In genomic region chr11:68413591-68413999, GRCh38 we compare ENCODE assay signal across 16 cellular contexts.
"Had no signal": no experiment of that assay in that cellular context is flagged by ENCODE, and none has a peak within 500 bp of the region (broad histone marks: within the 10 kb centered on the region; RNA-seq: fewer than 3 reads in every experiment).

No MANE protein-coding gene starts in this region.

- H3K9me3 Mint-ChIP-seq: activated naive CD4-positive, alpha-beta T cell treated with anti-CD3 and anti-CD28 coated beads, Interleukin-2, amount 10 ng/mL, durations not matched to agents 7 days and 5 days; immature natural killer cell; mesothelial cell of epicardium; naive thymus-derived CD4-positive, alpha-beta T cell; stimulated activated naive CD8-positive, alpha-beta T cell treated with anti-CD3 and anti-CD28 coated beads, Interleukin-15, Interleukin-2, amounts not matched to agents 100 ng/mL and 50 ng/mL, for 24 hours; WTC11 had no signal

- H3K27me3 Mint-ChIP-seq: activated naive CD4-positive, alpha-beta T cell treated with anti-CD3 and anti-CD28 coated beads, Interleukin-2, amount 10 ng/mL, durations not matched to agents 7 days and 5 days; naive thymus-derived CD4-positive, alpha-beta T cell; stimulated activated naive CD8-positive, alpha-beta T cell treated with anti-CD3 and anti-CD28 coated beads, Interleukin-15, Interleukin-2, amounts not matched to agents 100 ng/mL and 50 ng/mL, for 24 hours had no signal

- H3K4me3 ChIP-seq: vagina had no signal

- H3K36me3 Mint-ChIP-seq: immature natural killer cell had no signal

- DNase-seq: activated CD8-positive, alpha-beta memory T cell treated with anti-CD3 and anti-CD28 coated beads for 24 hours; activated naive CD4-positive, alpha-beta T cell treated with anti-CD3 and anti-CD28 coated beads, Interleukin-2, amount 10 ng/mL, durations not matched to agents 7 days and 5 days; central memory CD4-positive, alpha-beta T cell; cortex of kidney; effector CD8-positive, alpha-beta T cell; glutamatergic neuron; immature natural killer cell; left colon; naive thymus-derived CD4-positive, alpha-beta T cell had no signal

- H3K27ac ChIP-seq: epithelial cell of prostate, neutrophil, vagina had no signal

- H3K4me1 Mint-ChIP-seq: activated naive CD4-positive, alpha-beta T cell treated with anti-CD3 and anti-CD28 coated beads, Interleukin-2, amount 10 ng/mL, durations not matched to agents 7 days and 5 days; immature natural killer cell; mesothelial cell of epicardium; naive thymus-derived CD4-positive, alpha-beta T cell; WTC11 had no signal

- H3K9me3 ChIP-seq: neutrophil, vagina had no signal

- H3K27ac Mint-ChIP-seq: immature natural killer cell; mesothelial cell of epicardium; naive thymus-derived CD4-positive, alpha-beta T cell; stimulated activated naive CD8-positive, alpha-beta T cell treated with anti-CD3 and anti-CD28 coated beads, Interleukin-15, Interleukin-2, amounts not matched to agents 100 ng/mL and 50 ng/mL, for 24 hours; WTC11 had no signal

- H3K4me1 ChIP-seq: vagina had no signal

- ATAC-seq: left colon; naive thymus-derived CD4-positive, alpha-beta T cell; SK-N-SH treated with all-trans-retinoic acid at 6 μM for 48 hours; WTC11 had no signal

- H3K36me3 ChIP-seq: neutrophil had no signal

- H3K27me3 ChIP-seq: neutrophil, vagina had no signal

- H3K4me3 Mint-ChIP-seq: activated naive CD4-positive, alpha-beta T cell treated with anti-CD3 and anti-CD28 coated beads, Interleukin-2, amount 10 ng/mL, durations not matched to agents 7 days and 5 days; immature natural killer cell; mesothelial cell of epicardium; naive thymus-derived CD4-positive, alpha-beta T cell; stimulated activated naive CD8-positive, alpha-beta T cell treated with anti-CD3 and anti-CD28 coated beads, Interleukin-15, Interleukin-2, amounts not matched to agents 100 ng/mL and 50 ng/mL, for 24 hours; WTC11 had no signal
